Comparison of ENCODE assay signal across 21 cellular contexts in genomic region chr6:130947464-130947863, GRCh38.
"Had no signal": no experiment of that assay in that cellular context is flagged by ENCODE, and none has a peak within 500 bp of the region (broad histone marks: within the 10 kb centered on the region; RNA-seq: fewer than 3 reads in every experiment).

No MANE protein-coding gene starts in this region.

- H3K4me3 ChIP-seq: colonic mucosa, dorsolateral prefrontal cortex, esophagus squamous epithelium, gastrocnemius medialis, heart left ventricle, sigmoid colon, smooth muscle cell had no signal

- DNase-seq: activated CD4-positive, alpha-beta memory T cell treated with anti-CD3 and anti-CD28 coated beads, Interleukin-2, amount 10 ng/mL, durations not matched to agents 7 days and 5 days; activated CD4-positive, alpha-beta T cell treated with anti-CD3 and anti-CD28 coated beads, Interleukin-2, amount 10 ng/mL, durations not matched to agents 24 days and 14 days; activated effector memory CD4-positive, alpha-beta T cell treated with Interleukin-2 at 50 U/mL for 16 hours; activated naive CD4-positive, alpha-beta T cell treated with anti-CD3 and anti-CD28 coated beads for 36 hours; activated T-cell treated with anti-CD3 and anti-CD28 coated beads, Interleukin-2, amount 50 U/mL, for 72 hours; amygdala; colonic mucosa; dorsolateral prefrontal cortex; effector memory CD8-positive, alpha-beta T cell; esophagus squamous epithelium; gastrocnemius medialis; heart left ventricle; mesenchymal stem cell; nucleus accumbens; sigmoid colon; stimulated activated CD4-positive, alpha-beta T cell treated with anti-CD3 and anti-CD28 coated beads, Interleukin-2, amount 100 ng/mL, for 48 hours; stimulated activated CD8-positive, alpha-beta memory T cell treated with anti-CD3 and anti-CD28 coated beads, Interleukin-4, amount 100 ng/mL, for 48 hours; stimulated activated naive B cell treated with anti-CD40 and anti-IgM and Interleukin-4, amounts not matched to agents 10 μg/mL and 1 μg/mL and 100 μg/mL, for 72 hours; T-helper 1 cell had no signal

- ATAC-seq: activated CD4-positive, CD25-positive, alpha-beta regulatory T cell treated with anti-CD3 and anti-CD28 coated beads, Interleukin-2, amount 50 U/mL, for 24 hours; activated T-cell treated with anti-CD3 and anti-CD28 coated beads, Interleukin-2, amount 50 U/mL, for 72 hours; effector memory CD8-positive, alpha-beta T cell; gastrocnemius medialis; heart left ventricle; stimulated activated naive B cell treated with anti-CD40 and anti-IgM and Interleukin-4, amounts not matched to agents 10 μg/mL and 1 μg/mL and 100 μg/mL, for 72 hours had no signal
